17 cellular contexts compared by ENCODE assay signal in the genomic region with DNA sequence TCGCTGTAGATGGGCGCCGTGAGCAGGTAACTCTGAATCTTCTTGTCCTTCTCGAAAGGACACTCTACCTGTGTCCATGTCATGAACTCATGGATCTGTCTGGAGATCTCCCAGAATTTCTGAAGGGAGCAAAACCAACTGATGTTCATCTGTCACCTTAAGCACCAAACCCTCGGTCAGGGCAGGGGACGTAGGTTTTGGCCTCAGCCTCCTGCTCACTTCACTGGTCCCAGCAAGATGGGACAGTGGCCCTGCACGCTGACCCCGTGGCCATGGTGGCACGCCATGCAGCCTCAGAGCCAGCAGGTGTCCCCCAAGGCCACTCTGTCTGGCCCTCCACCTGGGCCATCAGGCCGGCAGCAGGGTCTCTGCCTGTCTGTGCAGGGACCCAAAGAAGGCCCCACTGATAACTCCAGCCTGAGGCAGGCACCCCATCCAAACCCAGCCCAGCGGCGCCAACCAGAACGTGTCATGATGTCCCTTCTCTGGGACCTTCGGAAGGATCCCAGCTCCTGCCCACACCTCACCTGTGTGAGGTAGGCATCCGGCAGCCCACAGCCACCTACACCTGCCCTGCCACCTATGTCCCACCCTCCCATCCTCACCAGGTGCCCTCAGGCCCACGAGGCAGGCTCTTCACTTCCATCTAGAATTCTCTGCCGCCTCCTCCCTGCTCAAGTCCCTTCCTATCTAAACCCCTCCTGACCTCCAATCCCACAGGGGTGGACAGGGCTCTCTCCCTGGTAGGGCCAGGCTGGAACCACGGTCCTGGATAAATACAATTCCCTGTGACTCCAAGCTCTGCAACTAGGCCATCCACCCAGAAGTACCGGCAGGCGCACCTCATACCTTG. TPM values are rescaled to one million over a fixed set of nuclear protein-coding genes. Genes with fewer than 3 reads are reported as not detected.
DNase-seq lines count a peak whose midpoint lies in the region; ATAC-seq and TF ChIP-seq lines count a peak whose summit lies in the region.
"Had no signal": no experiment of that assay in that cellular context is flagged by ENCODE, and none has a peak within 500 bp of the region (broad histone marks: within the 10 kb centered on the region; RNA-seq: fewer than 3 reads in every experiment).

No MANE protein-coding gene starts in this region.

- intact Hi-C loops in cardiac septum (cut with DNase I) (no loop called here), left ventricle myocardium inferior (cut with micrococcal nuclease) (no loop called here), vagina (cut with DNase I) (no loop called here), OCI-LY7 (cut with micrococcal nuclease; ENCODE audit: unreplicated experiment) (no loop called here)
- intact Hi-C loops in activated CD4-positive, alpha-beta memory T cell treated with anti-CD3 and anti-CD28 coated beads for 36 hours (cut with micrococcal nuclease): no loop called here

- H2AFZ ChIP-seq in OCI-LY7 (ENCODE audit: low read length): no peak overlapping the region

- TF ChIP-seq POLR2A in vagina (IDR thresholded peaks at IDR 0.05): no peak

- H3K4me2 ChIP-seq in OCI-LY7 (ENCODE audit: low read length): no peak overlapping the region

- H3K27ac ChIP-seq in left ventricle myocardium inferior (replicated peaks): no peak overlapping the region
- no peak overlapping the region for H3K27ac ChIP-seq in vagina
- no peak overlapping the region for H3K27ac ChIP-seq in OCI-LY7 (ENCODE audit: low read depth, low read length, poor library complexity, severe bottlenecking)

- no TSS peak for BruUV-seq in OCI-LY7 (replicated peaks; lab: Mats Ljungman, UMichigan)

- H4K20me1 ChIP-seq in OCI-LY7 (ENCODE audit: insufficient read depth, low read length): no peaks in the 10 kb centered on the region

- TF ChIP-seq CTCF in left ventricle myocardium inferior (IDR thresholded peaks at IDR 0.05; ENCODE audit: borderline replicate concordance) (no peak), mesothelial cell of epicardium (IDR thresholded peaks at IDR 0.05; ENCODE audit: unreplicated experiment) (no peak), vagina (IDR thresholded peaks at IDR 0.05) (no peak), OCI-LY7 (conservative IDR thresholded peaks at IDR 0.05; ENCODE audit: low read length) (no peak)

- H3K4me3 ChIP-seq in left ventricle myocardium inferior: no peak overlapping the region
- no peak overlapping the region for H3K4me3 ChIP-seq in vagina
- no peak overlapping the region for H3K4me3 ChIP-seq in OCI-LY7 (ENCODE audit: low read depth, low read length, poor library complexity, severe bottlenecking)
- H3K4me3 ChIP-seq: GM12878 had no signal

- H3K27ac Mint-ChIP-seq in activated CD4-positive, alpha-beta memory T cell treated with anti-CD3 and anti-CD28 coated beads for 36 hours: no peak overlapping the region
- no peak overlapping the region for H3K27ac Mint-ChIP-seq in mesothelial cell of epicardium
- H3K27ac Mint-ChIP-seq: memory B cell, nephron had no signal

- no peaks in the 10 kb centered on the region for H3K27me3 Mint-ChIP-seq in activated CD4-positive, alpha-beta memory T cell treated with anti-CD3 and anti-CD28 coated beads for 36 hours
- no peaks in the 10 kb centered on the region for H3K27me3 Mint-ChIP-seq in mesothelial cell of epicardium (ENCODE audit: low read depth)
- H3K27me3 Mint-ChIP-seq: memory B cell had no signal

- no peaks in the 10 kb centered on the region for H3K9me3 ChIP-seq in left ventricle myocardium inferior (replicated peaks)
- no peaks in the 10 kb centered on the region for H3K9me3 ChIP-seq in vagina
- H3K9me3 ChIP-seq in OCI-LY7 (ENCODE audit: low read length): no peaks in the 10 kb centered on the region

- H3K4me1 ChIP-seq in left ventricle myocardium inferior: peaks cover 6% of the 10 kb centered on the region
- peaks cover 7% of the 10 kb centered on the region for H3K4me1 ChIP-seq in vagina
- no peaks in the 10 kb centered on the region for H3K4me1 ChIP-seq in OCI-LY7 (ENCODE audit: insufficient read depth, low read length, poor library complexity, severe bottlenecking)

- peaks cover 42% of the 10 kb centered on the region for H3K27me3 ChIP-seq in left ventricle myocardium inferior (ENCODE audit: low read depth)
- H3K27me3 ChIP-seq in vagina: no peaks in the 10 kb centered on the region

- no peaks in the 10 kb centered on the region for H3K9me3 Mint-ChIP-seq in activated CD4-positive, alpha-beta memory T cell treated with anti-CD3 and anti-CD28 coated beads for 36 hours
- no peaks in the 10 kb centered on the region for H3K9me3 Mint-ChIP-seq in mesothelial cell of epicardium
- H3K9me3 Mint-ChIP-seq: memory B cell, nephron had no signal

- peaks cover 2% of the 10 kb centered on the region for H3K4me1 Mint-ChIP-seq in activated CD4-positive, alpha-beta memory T cell treated with anti-CD3 and anti-CD28 coated beads for 36 hours (ENCODE audit: low read depth)
- no peaks in the 10 kb centered on the region for H3K4me1 Mint-ChIP-seq in mesothelial cell of epicardium
- H3K4me1 Mint-ChIP-seq: nephron had no signal

- DNase-seq in cardiac septum (ENCODE audit: low spot score) (peak; percentile 67), left ventricle myocardium inferior (no peak), mesothelial cell of epicardium (ENCODE audit: low spot score in 2 of 2, unreplicated experiment in 2 of 2) (peak; percentile 17 to 19), vagina (ENCODE audit: extremely low spot score in 2 of 2) (peak; percentile 70 to 89), cerebellar cortex (ENCODE audit: low spot score) (no peak), OCI-LY7 (ENCODE audit: low spot score) (no peak)
- peak; percentile 5 for DNase-seq in activated CD4-positive, alpha-beta memory T cell treated with anti-CD3 and anti-CD28 coated beads for 36 hours
- DNase-seq: activated gamma-delta T cell treated with Interleukin-2 at 50 U/mL for 16 hours, COR-L47, cortex of kidney, NCI-H2029 treated with DMSO at 0.1 percent for 48 hours, NCI-H510A treated with DMSO at 0.1 percent for 48 hours, SW 1271 had no signal

- ATAC-seq in HG03175 (IDR thresholded peaks at IDR 0.05; ENCODE audit: unreplicated experiment): no peak

- H3K4me3 Mint-ChIP-seq in activated CD4-positive, alpha-beta memory T cell treated with anti-CD3 and anti-CD28 coated beads for 36 hours: no peak overlapping the region
- no peak overlapping the region for H3K4me3 Mint-ChIP-seq in mesothelial cell of epicardium
- H3K4me3 Mint-ChIP-seq: memory B cell, nephron had no signal

- no peaks in the 10 kb centered on the region for H3K9me2 ChIP-seq in OCI-LY7 (ENCODE audit: insufficient read depth, low read length)

- CTCF ChIA-PET in activated CD4-positive, alpha-beta memory T cell treated with anti-CD3 and anti-CD28 coated beads for 36 hours (lab: Charles Lee): interaction anchor here (0.7 to 1.5 kb wide), 3 partner anchors 13 to 20 kb away, joined by 3 read pairs; no protein-coding TSS in a partner anchor
- CTCF ChIA-PET in OCI-LY7 (lab: Charles Lee; ENCODE audit: unreplicated experiment): no interaction called here

- POLR2A ChIA-PET in activated CD4-positive, alpha-beta memory T cell treated with anti-CD3 and anti-CD28 coated beads for 36 hours (lab: Charles Lee): no interaction called here
- POLR2A ChIA-PET in OCI-LY7 (lab: Charles Lee): interaction anchor here (1.0 kb wide), 1 partner anchor 18 kb away, joined by 3 read pairs; no protein-coding TSS in a partner anchor

- H3K36me3 ChIP-seq in left ventricle myocardium inferior (no peaks in the 10 kb centered on the region), vagina (no peaks in the 10 kb centered on the region), OCI-LY7 (ENCODE audit: insufficient read depth, low read length) (no peaks in the 10 kb centered on the region)

- H3K79me2 ChIP-seq in OCI-LY7 (ENCODE audit: insufficient read depth, low read depth, low read length): no peaks in the 10 kb centered on the region

- H3K36me3 Mint-ChIP-seq in activated CD4-positive, alpha-beta memory T cell treated with anti-CD3 and anti-CD28 coated beads for 36 hours: no peaks in the 10 kb centered on the region
- H3K36me3 Mint-ChIP-seq in mesothelial cell of epicardium: no peaks in the 10 kb centered on the region

RNA-seq across cellular contexts. Expression of a gene that starts 59.0 kb away (rescaled TPM):
- total RNA-seq in cardiac septum: 14.2 TPM
- total RNA-seq in left ventricle myocardium inferior: 7.1 TPM
- 10 to 100 TPM; 30.2 to 32.3 TPM for total RNA-seq in activated CD4-positive, alpha-beta memory T cell treated with anti-CD3 and anti-CD28 coated beads for 36 hours
- 14.3 to 15.4 TPM (median 14.8 TPM) in 3 replicates for total RNA-seq in mesothelial cell of epicardium
- total RNA-seq in vagina: 21.9 TPM
- total RNA-seq in OCI-LY7 (2014; rRNA removed; shearing (Covaris generic)): 13.2 and 16.7 TPM in 2 replicates
- 33.6 and 38.8 TPM in 2 replicates for total RNA-seq in OCI-LY7 (2022)

Comparison
In these comparisons a context has a peak if more than half of its experiments do, and no peak if none do; other contexts are left out.
1. DNase-seq: peak in cardiac septum (single experiment), activated CD4-positive, alpha-beta memory T cell treated with anti-CD3 and anti-CD28 coated beads for 36 hours (single experiment), mesothelial cell of epicardium (2 of 2) and vagina (2 of 2); none in left ventricle myocardium inferior (single experiment), cerebellar cortex (single experiment) and OCI-LY7 (single experiment).